Comparison of ENCODE assay signal across 8 cellular contexts in genomic region chr19:39430675-39431593, GRCh38. TPM values are rescaled to one million over a fixed set of nuclear protein-coding genes. Genes with fewer than 3 reads are reported as not detected.
A peak's percentile ranks its signal among the peaks of the same experiment; 100 is the strongest.
DNase-seq lines count a peak whose midpoint lies in the region; ATAC-seq lines count a peak whose summit lies in the region.

No MANE protein-coding gene starts in this region.

- no peaks in the 10 kb centered on the region for H3K9me3 Mint-ChIP-seq in activated naive CD8-positive, alpha-beta T cell treated with anti-CD3 and anti-CD28 coated beads for 36 hours
- H3K9me3 Mint-ChIP-seq in stimulated activated naive B cell treated with anti-CD40 and anti-IgM and Interleukin-4, amounts not matched to agents 10 μg/mL and 1 μg/mL and 100 μg/mL, for 72 hours: no peaks in the 10 kb centered on the region

- H3K27ac Mint-ChIP-seq in activated naive CD8-positive, alpha-beta T cell treated with anti-CD3 and anti-CD28 coated beads for 36 hours: peak overlapping the region; percentile 86
- peak overlapping the region; percentile 90 for H3K27ac Mint-ChIP-seq in stimulated activated naive B cell treated with anti-CD40 and anti-IgM and Interleukin-4, amounts not matched to agents 10 μg/mL and 1 μg/mL and 100 μg/mL, for 72 hours

- intact Hi-C loops in left colon (cut with DNase I, micrococcal nuclease): no loop called here

- peaks cover 36% of the 10 kb centered on the region for H3K36me3 Mint-ChIP-seq in activated naive CD8-positive, alpha-beta T cell treated with anti-CD3 and anti-CD28 coated beads for 36 hours
- peaks cover 32 to 52% of the 10 kb centered on the region in 2 donors for H3K36me3 Mint-ChIP-seq in stimulated activated naive B cell treated with anti-CD40 and anti-IgM and Interleukin-4, amounts not matched to agents 10 μg/mL and 1 μg/mL and 100 μg/mL, for 72 hours

- peaks cover 34% of the 10 kb centered on the region for H3K4me1 Mint-ChIP-seq in activated naive CD8-positive, alpha-beta T cell treated with anti-CD3 and anti-CD28 coated beads for 36 hours
- H3K4me1 Mint-ChIP-seq in stimulated activated naive B cell treated with anti-CD40 and anti-IgM and Interleukin-4, amounts not matched to agents 10 μg/mL and 1 μg/mL and 100 μg/mL, for 72 hours: peaks cover 24 to 38% of the 10 kb centered on the region in 2 donors

- ATAC-seq in HG02798 (IDR thresholded peaks at IDR 0.05; ENCODE audit: poor library complexity, unreplicated experiment) (peak; percentile 32), left colon (peak; percentile 63), GM18858 (IDR thresholded peaks at IDR 0.05; ENCODE audit: unreplicated experiment) (no peak), GM18907 (IDR thresholded peaks at IDR 0.05; ENCODE audit: unreplicated experiment) (no peak)
- peak; percentile 55 to 60 for ATAC-seq in stimulated activated naive B cell treated with anti-CD40 and anti-IgM and Interleukin-4, amounts not matched to agents 10 μg/mL and 1 μg/mL and 100 μg/mL, for 72 hours (replicated peaks)

- H3K27me3 Mint-ChIP-seq in activated naive CD8-positive, alpha-beta T cell treated with anti-CD3 and anti-CD28 coated beads for 36 hours: peaks cover 7% of the 10 kb centered on the region
- no peaks in the 10 kb centered on the region for H3K27me3 Mint-ChIP-seq in stimulated activated naive B cell treated with anti-CD40 and anti-IgM and Interleukin-4, amounts not matched to agents 10 μg/mL and 1 μg/mL and 100 μg/mL, for 72 hours

- H3K4me3 Mint-ChIP-seq in activated naive CD8-positive, alpha-beta T cell treated with anti-CD3 and anti-CD28 coated beads for 36 hours: peak overlapping the region; percentile 22
- H3K4me3 Mint-ChIP-seq in stimulated activated naive B cell treated with anti-CD40 and anti-IgM and Interleukin-4, amounts not matched to agents 10 μg/mL and 1 μg/mL and 100 μg/mL, for 72 hours: peak overlapping the region in 1 of 2 donors; percentile 36

- DNase-seq in COLO829 (ENCODE audit: low spot score): peak; percentile 96
- peak; percentile 88 for DNase-seq in SIG-M5 (lab: John Stamatoyannopoulos, UW)
- DNase-seq in activated naive CD8-positive, alpha-beta T cell treated with anti-CD3 and anti-CD28 coated beads for 36 hours: peak; percentile 54
- no peak for DNase-seq in left colon
- no peak for DNase-seq in stimulated activated naive B cell treated with anti-CD40 and anti-IgM and Interleukin-4, amounts not matched to agents 10 μg/mL and 1 μg/mL and 100 μg/mL, for 72 hours

RNA-seq across cellular contexts. Expression of gene RPS16, which starts 4.8 kb away (rescaled TPM):
- total RNA-seq in activated naive CD8-positive, alpha-beta T cell treated with anti-CD3 and anti-CD28 coated beads for 36 hours: 1,000 to 10,000 TPM; 3,164 to 3,181 TPM
- total RNA-seq in left colon: 1,000 to 10,000 TPM; 1,556 to 1,578 TPM

RNA-seq across cellular contexts. Expression of gene SUPT5H, which starts 14.4 kb away (rescaled TPM):
- total RNA-seq in activated naive CD8-positive, alpha-beta T cell treated with anti-CD3 and anti-CD28 coated beads for 36 hours: 100 to 1,000 TPM; 179 to 182 TPM
- 100 to 1,000 TPM in 1 of 2 donors, 10 to 100 TPM in 1; 89.1 to 101 TPM for total RNA-seq in left colon

RNA-seq across cellular contexts. Expression of gene PLEKHG2, which starts 18.5 kb away (rescaled TPM):
- 10 to 100 TPM; 29.1 to 40.0 TPM for total RNA-seq in activated naive CD8-positive, alpha-beta T cell treated with anti-CD3 and anti-CD28 coated beads for 36 hours
- total RNA-seq in left colon: 1 to 10 TPM; 6.2 to 9.3 TPM

RNA-seq across cellular contexts. Expression of gene ZFP36, which starts 24.3 kb away (rescaled TPM):
- total RNA-seq in activated naive CD8-positive, alpha-beta T cell treated with anti-CD3 and anti-CD28 coated beads for 36 hours: 10 to 100 TPM; 15.5 to 15.6 TPM
- 100 to 1,000 TPM; 152 to 391 TPM for total RNA-seq in left colon

RNA-seq across cellular contexts. Expression of gene MED29, which starts 39.8 kb away (rescaled TPM):
- total RNA-seq in activated naive CD8-positive, alpha-beta T cell treated with anti-CD3 and anti-CD28 coated beads for 36 hours: 10 to 100 TPM; 23.3 to 26.8 TPM
- total RNA-seq in left colon: 10 to 100 TPM; 30.4 to 32.4 TPM

Comparison
In these comparisons a context has a peak if more than half of its experiments do, and no peak if none do; other contexts are left out.
1. DNase-seq: peak in COLO829 (single experiment), SIG-M5 (single experiment) and activated naive CD8-positive, alpha-beta T cell treated with anti-CD3 and anti-CD28 coated beads for 36 hours (single experiment); none in left colon (0 of 2) and stimulated activated naive B cell treated with anti-CD40 and anti-IgM and Interleukin-4, amounts not matched to agents 10 μg/mL and 1 μg/mL and 100 μg/mL, for 72 hours (single experiment).
2. ATAC-seq: peak in HG02798 (single experiment), left colon (single experiment) and stimulated activated naive B cell treated with anti-CD40 and anti-IgM and Interleukin-4, amounts not matched to agents 10 μg/mL and 1 μg/mL and 100 μg/mL, for 72 hours (2 of 2); none in GM18858 (single experiment) and GM18907 (single experiment).